ENCODE assay signal across 11 cellular contexts in genomic region chr19:3171894-3172679, GRCh38. TPM values are rescaled to one million over a fixed set of nuclear protein-coding genes. Genes with fewer than 3 reads are reported as not detected.
DNase-seq lines count a peak whose midpoint lies in the region; ATAC-seq and TF ChIP-seq lines count a peak whose summit lies in the region.
"Had no signal": no experiment of that assay in that cellular context is flagged by ENCODE, and none has a peak within 500 bp of the region (broad histone marks: within the 10 kb centered on the region; RNA-seq: fewer than 3 reads in every experiment).

No MANE protein-coding gene starts in this region.

- H2BK15ac ChIP-seq in neuronal stem cell (ENCODE audit: low read length) = no peak overlapping the region

- no peak overlapping the region for H2BK5ac ChIP-seq in neuronal stem cell (ENCODE audit: low read length)

- no peaks in the 10 kb centered on the region for H3K79me1 ChIP-seq in neuronal stem cell (ENCODE audit: low read depth, low read length)

- no peak overlapping the region for H3K4me2 ChIP-seq in neuronal stem cell (ENCODE audit: insufficient read depth, low read length, poor library complexity, severe bottlenecking)

- no peak overlapping the region for H3K23ac ChIP-seq in neuronal stem cell (ENCODE audit: low read depth, low read length, poor library complexity)

- peak overlapping the region; percentile 59 for H3K18ac ChIP-seq in neuronal stem cell (ENCODE audit: low read length)

- H3K9me3 Mint-ChIP-seq in CD8-positive, alpha-beta T cell = no peaks in the 10 kb centered on the region
- H3K9me3 Mint-ChIP-seq: activated naive CD8-positive, alpha-beta T cell treated with anti-CD3 and anti-CD28 coated beads, Interleukin-2, amount 10 ng/mL, durations not matched to agents 7 days and 5 days; mesothelial cell of epicardium had no signal

- POLR2A ChIA-PET in CD8-positive, alpha-beta T cell (lab: Charles Lee) = interaction anchor here (1.1 kb wide), 1 partner anchor 12 kb away, joined by 3 read pairs; no protein-coding TSS in a partner anchor

- H2BK120ac ChIP-seq in neuronal stem cell (ENCODE audit: low read depth, low read length) = no peak overlapping the region

- peaks cover 16% of the 10 kb centered on the region for H3K4me1 Mint-ChIP-seq in CD8-positive, alpha-beta T cell (ENCODE audit: low read depth)
- H3K4me1 Mint-ChIP-seq: mesothelial cell of epicardium had no signal

- H2AFZ ChIP-seq in neuronal stem cell (ENCODE audit: low read length) = no peak overlapping the region

- peaks cover 15% of the 10 kb centered on the region for H3K4me1 ChIP-seq in CD8-positive, alpha-beta T cell (ENCODE audit: insufficient read depth, low read length)
- peaks cover 0 to 2% of the 10 kb centered on the region in 2 donors for H3K4me1 ChIP-seq in neuronal stem cell (ENCODE audit: control insufficient read depth in 2 of 2, insufficient read depth in 1 of 2, low read depth in 1 of 2, low read length in 2 of 2)

- WGBS in neuronal stem cell (ENCODE audit: extremely low coverage in 2 of 2, insufficient read length in 2 of 2, insufficient replicate concordance in 1 of 2), 2 donors = no CpG with 5 or more reads among the region's 15 CpGs

- H4K8ac ChIP-seq in neuronal stem cell (ENCODE audit: low read depth, low read length) = no peak overlapping the region

- H3K27ac Mint-ChIP-seq in CD8-positive, alpha-beta T cell = peak overlapping the region; percentile 18
- H3K27ac Mint-ChIP-seq: activated naive CD8-positive, alpha-beta T cell treated with anti-CD3 and anti-CD28 coated beads, Interleukin-2, amount 10 ng/mL, durations not matched to agents 7 days and 5 days; mesothelial cell of epicardium had no signal

- no peak overlapping the region for H3K4me3 Mint-ChIP-seq in CD8-positive, alpha-beta T cell
- H3K4me3 Mint-ChIP-seq: activated naive CD8-positive, alpha-beta T cell treated with anti-CD3 and anti-CD28 coated beads, Interleukin-2, amount 10 ng/mL, durations not matched to agents 7 days and 5 days; mesothelial cell of epicardium had no signal

- intact Hi-C loops in CD8-positive, alpha-beta T cell (cut with DNase I, micrococcal nuclease) = no loop called here

- peak overlapping the region; percentile 4 for H2BK12ac ChIP-seq in neuronal stem cell (ENCODE audit: low read length)

- no peaks in the 10 kb centered on the region for H3K36me3 Mint-ChIP-seq in CD8-positive, alpha-beta T cell
- H3K36me3 Mint-ChIP-seq: mesothelial cell of epicardium had no signal

- H3K14ac ChIP-seq in neuronal stem cell (ENCODE audit: low read length) = no peak overlapping the region

- TF ChIP-seq CTCF in CD8-positive, alpha-beta T cell (IDR thresholded peaks at IDR 0.05) = no peak
- TF ChIP-seq CTCF in coronary artery (IDR thresholded peaks at IDR 0.05) = no peak

- no peak overlapping the region for H3K4ac ChIP-seq in neuronal stem cell (ENCODE audit: low read length)

- no peaks in the 10 kb centered on the region for H3K36me3 ChIP-seq in CD8-positive, alpha-beta T cell (ENCODE audit: insufficient read depth, low read length)
- no peaks in the 10 kb centered on the region for H3K36me3 ChIP-seq in H7 (replicated peaks; ENCODE audit: control insufficient read depth, insufficient read depth, low read length)
- no peaks in the 10 kb centered on the region for H3K36me3 ChIP-seq in neuronal stem cell (replicated peaks in 1 of 2; ENCODE audit: control insufficient read depth in 2 of 2, insufficient read depth in 2 of 2, low read length in 2 of 2)

- H2AK5ac ChIP-seq in neuronal stem cell (ENCODE audit: low read depth, low read length) = peak overlapping the region; percentile 9

- H3K9ac ChIP-seq in neuronal stem cell (ENCODE audit: low read depth, low read length, poor library complexity) = no peak overlapping the region

- H3K27me3 ChIP-seq in CD8-positive, alpha-beta T cell (ENCODE audit: insufficient read depth, low read length) = no peaks in the 10 kb centered on the region
- H3K27me3 ChIP-seq in H7 (ENCODE audit: control insufficient read depth, insufficient read depth, low read length) = no peaks in the 10 kb centered on the region
- no peaks in the 10 kb centered on the region for H3K27me3 ChIP-seq in neuronal stem cell (ENCODE audit: control insufficient read depth in 3 of 3, insufficient read depth in 3 of 3, low read depth in 1 of 3, low read length in 3 of 3)

- no peak overlapping the region for H3K4me3 ChIP-seq in CD8-positive, alpha-beta T cell (ENCODE audit: low read depth, low read length)
- H3K4me3 ChIP-seq in H7 (ENCODE audit: insufficient read depth, low read depth, low read length) = no peak overlapping the region
- no peak overlapping the region for H3K4me3 ChIP-seq in coronary artery
- no peak overlapping the region for H3K4me3 ChIP-seq in neuronal stem cell (ENCODE audit: low read length in 2 of 2)

- no peak overlapping the region for H3K27ac ChIP-seq in CD8-positive, alpha-beta T cell (ENCODE audit: low read depth, low read length)
- no peak overlapping the region for H3K27ac ChIP-seq in coronary artery
- H3K27ac ChIP-seq in neuronal stem cell (replicated peaks; ENCODE audit: low read length) = no peak overlapping the region

- no peak for ATAC-seq in CD8-positive, alpha-beta T cell
- no peak for ATAC-seq in HG03280 (IDR thresholded peaks at IDR 0.05; ENCODE audit: unreplicated experiment)

- DNase-seq in CD8-positive, alpha-beta T cell = no peak
- DNase-seq in H7 = peak; percentile 42
- DNase-seq in coronary artery (ENCODE audit: low spot score) = peak; percentile 47
- no peak for DNase-seq in neuronal stem cell (ENCODE audit: low spot score)
- DNase-seq in effector CD8-positive, alpha-beta T cell (lab: John Stamatoyannopoulos, UW) = no peak
- no peak for DNase-seq in activated gamma-delta T cell treated with Interleukin-2 at 50 U/mL for 16 hours
- DNase-seq: activated naive CD8-positive, alpha-beta T cell treated with anti-CD3 and anti-CD28 coated beads, Interleukin-2, amount 10 ng/mL, durations not matched to agents 7 days and 5 days; Kasumi-1; OCI-M1 had no signal

- no peak overlapping the region for H4K91ac ChIP-seq in neuronal stem cell (ENCODE audit: low read depth, low read length, poor library complexity)

- no peaks in the 10 kb centered on the region for H3K9me3 ChIP-seq in CD8-positive, alpha-beta T cell (ENCODE audit: low read length)
- H3K9me3 ChIP-seq in neuronal stem cell (replicated peaks in 1 of 2; ENCODE audit: control insufficient read depth in 2 of 2, insufficient read depth in 1 of 2, low read depth in 1 of 2, low read length in 2 of 2) = no peaks in the 10 kb centered on the region

- no peaks in the 10 kb centered on the region for H3K27me3 Mint-ChIP-seq in CD8-positive, alpha-beta T cell (ENCODE audit: low read depth)

- CTCF ChIA-PET in CD8-positive, alpha-beta T cell (lab: Charles Lee) = interaction anchor here (2.6 to 2.8 kb wide), 2 partner anchors 13 to 25 kb away, joined by 7 to 8 read pairs; no protein-coding TSS in a partner anchor

RNA-seq across cellular contexts. Expression of gene S1PR4, which starts 6.5 kb away (rescaled TPM):
- 10 to 100 TPM; 76.3 to 80.3 TPM for total RNA-seq in CD8-positive, alpha-beta T cell
- total RNA-seq in H7 (2014; rRNA removed; shearing (Covaris generic)) = not detected in 2 replicates
- not detected for polyA plus RNA-seq in neuronal stem cell (2013, experiment 1 of 2)
- polyA plus RNA-seq in neuronal stem cell (2013, experiment 2 of 2) = not detected
- total RNA-seq: mesothelial cell of epicardium had no signal

RNA-seq across cellular contexts. Expression of gene NCLN, which starts 13.6 kb away (rescaled TPM):
- 10 to 100 TPM; 47.3 to 55.7 TPM for total RNA-seq in CD8-positive, alpha-beta T cell
- 68.2 and 82.8 TPM in 2 replicates for total RNA-seq in H7 (2014; rRNA removed; shearing (Covaris generic))
- 20.8 TPM for polyA plus RNA-seq in neuronal stem cell (2013, experiment 1 of 2)
- 20.9 TPM for polyA plus RNA-seq in neuronal stem cell (2013, experiment 2 of 2)

RNA-seq across cellular contexts. Expression of gene GNA15, which starts 36.3 kb away (rescaled TPM):
- total RNA-seq in CD8-positive, alpha-beta T cell = 1 to 10 TPM; 6.2 to 6.7 TPM
- not detected in 2 replicates for total RNA-seq in H7 (2014; rRNA removed; shearing (Covaris generic))
- polyA plus RNA-seq in neuronal stem cell (2013, experiment 1 of 2) = 0.01 TPM
- polyA plus RNA-seq in neuronal stem cell (2013, experiment 2 of 2) = not detected

RNA-seq across cellular contexts. Expression of gene CELF5, which starts 52.4 kb away (rescaled TPM):
- total RNA-seq in CD8-positive, alpha-beta T cell = under 1 TPM in 1 of 2 experiments, not detected in 1; 0.84 TPM
- 1.4 and 2.5 TPM in 2 replicates for total RNA-seq in H7 (2014; rRNA removed; shearing (Covaris generic))
- polyA plus RNA-seq in neuronal stem cell (2013, experiment 1 of 2) = 16.6 TPM
- polyA plus RNA-seq in neuronal stem cell (2013, experiment 2 of 2) = 17.4 TPM

Comparison
In these comparisons a context has a peak if more than half of its experiments do, and no peak if none do; other contexts are left out.
1. DNase-seq: peak in H7 (single experiment) and coronary artery (single experiment); none in CD8-positive, alpha-beta T cell (0 of 7), neuronal stem cell (single experiment), effector CD8-positive, alpha-beta T cell (single experiment) and activated gamma-delta T cell treated with Interleukin-2 at 50 U/mL for 16 hours (single experiment).
2. RNA of gene S1PR4, which starts 6.5 kb away (total RNA-seq): 76.3 to 80.3 TPM in CD8-positive, alpha-beta T cell; not detected in H7; every median in the first group is over 10 times any median in the second.